16 cellular contexts compared by ENCODE assay signal in the genomic region with DNA sequence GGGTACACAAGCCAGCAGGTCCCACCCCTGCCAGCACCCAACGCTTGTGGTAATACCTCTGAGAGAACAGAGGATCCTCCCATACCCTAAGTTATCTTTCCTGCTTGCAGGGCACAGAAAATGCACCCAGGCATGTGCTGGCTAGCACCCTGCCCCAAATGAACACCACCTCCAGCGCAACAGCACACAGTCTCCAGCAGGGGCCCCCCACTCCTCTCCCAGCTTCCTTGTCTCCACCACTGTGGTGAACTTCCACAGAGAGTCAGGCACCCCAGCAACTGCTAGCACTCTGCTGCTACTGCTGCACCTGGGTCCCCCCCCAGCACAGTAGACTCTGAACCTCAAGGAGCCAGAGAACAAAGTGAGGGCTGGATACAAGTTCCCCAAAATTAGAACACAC.
DNase-seq lines count a peak whose midpoint lies in the region; ATAC-seq and TF ChIP-seq lines count a peak whose summit lies in the region.
"Had no signal": no experiment of that assay in that cellular context is flagged by ENCODE, and none has a peak within 500 bp of the region (broad histone marks: within the 10 kb centered on the region; RNA-seq: fewer than 3 reads in every experiment).

No MANE protein-coding gene starts in this region.

- H3F3A ChIP-seq in PC-3 (ENCODE audit: low read length, unreplicated experiment), result no peaks in the 10 kb centered on the region

- no peak overlapping the region for H3K4me2 ChIP-seq in mammary epithelial cell (ENCODE audit: insufficient read depth, low read depth, low read length)
- H3K4me2 ChIP-seq in PC-3 (ENCODE audit: low read length), result no peak overlapping the region
- no peak overlapping the region for H3K4me2 ChIP-seq in neuronal stem cell (ENCODE audit: insufficient read depth, low read length, poor library complexity, severe bottlenecking)
- H3K4me2 ChIP-seq: A549 had no signal

- H3K79me1 ChIP-seq in neuronal stem cell (ENCODE audit: low read depth, low read length), result peaks cover 4% of the 10 kb centered on the region

- DNase-seq in MCF 10A (ENCODE audit: unreplicated experiment), result peak; percentile 10
- no peak for DNase-seq in mammary epithelial cell
- DNase-seq in PC-3, result no peak
- peak; percentile 18 for DNase-seq in endothelial cell (ENCODE audit: low spot score)
- DNase-seq in neuronal stem cell (ENCODE audit: low spot score), result no peak
- DNase-seq in uterus, result no peak
- DNase-seq in COLO829 (ENCODE audit: low spot score), result no peak
- DNase-seq: C1 segment of cervical spinal cord, EL, NCI-H1436 treated with DMSO at 0.1 percent for 48 hours, NCI-H2029 treated with DMSO at 0.1 percent for 48 hours, NCI-H510A treated with DMSO at 0.1 percent for 48 hours, SIG-M5 had no signal

- H2BK120ac ChIP-seq in neuronal stem cell (ENCODE audit: low read depth, low read length), result no peak overlapping the region

- H3K36me3 Mint-ChIP-seq in MCF 10A (ENCODE audit: insufficient read depth, unreplicated experiment) (no peaks in the 10 kb centered on the region), endothelial cell (ENCODE audit: low read depth, unreplicated experiment) (peaks cover 6% of the 10 kb centered on the region)

- no peak overlapping the region for H2AK5ac ChIP-seq in neuronal stem cell (ENCODE audit: low read depth, low read length)

- CTCF ChIA-PET in MCF 10A (lab: Yijun Ruan, JAX), result interaction anchor here (0.7 kb wide), 1 partner anchor 186 kb away, joined by 3 read pairs; no protein-coding TSS in a partner anchor
- CTCF ChIA-PET in mammary epithelial cell (lab: Charles Lee; ENCODE audit: low non-redundant PET), result no interaction called here
- CTCF ChIA-PET in PC-3 (lab: Charles Lee), result no interaction called here

- H3K4me3 Mint-ChIP-seq in MCF 10A (ENCODE audit: unreplicated experiment), result no peak overlapping the region
- H3K4me3 Mint-ChIP-seq in endothelial cell (ENCODE audit: unreplicated experiment), result no peak overlapping the region

- H3K9ac ChIP-seq in mammary epithelial cell (ENCODE audit: insufficient read depth, low read length) (no peak overlapping the region), PC-3 (ENCODE audit: low read length) (no peak overlapping the region), neuronal stem cell (ENCODE audit: low read depth, low read length, poor library complexity) (no peak overlapping the region)

- no peaks in the 10 kb centered on the region for H3K27me3 ChIP-seq in mammary epithelial cell (ENCODE audit: insufficient read depth, low read length)
- H3K27me3 ChIP-seq in PC-3 (ENCODE audit: low read length), result no peaks in the 10 kb centered on the region
- no peaks in the 10 kb centered on the region for H3K27me3 ChIP-seq in neuronal stem cell (ENCODE audit: control insufficient read depth in 3 of 3, insufficient read depth in 3 of 3, low read depth in 1 of 3, low read length in 3 of 3)
- no peaks in the 10 kb centered on the region for H3K27me3 ChIP-seq in uterus

- H3K9me3 Mint-ChIP-seq in MCF 10A (ENCODE audit: unreplicated experiment), result peaks cover 18% of the 10 kb centered on the region
- H3K9me3 Mint-ChIP-seq in endothelial cell (ENCODE audit: unreplicated experiment), result peaks cover 7% of the 10 kb centered on the region

- H4K91ac ChIP-seq in neuronal stem cell (ENCODE audit: low read depth, low read length, poor library complexity), result no peak overlapping the region

- no peak overlapping the region for H2BK5ac ChIP-seq in neuronal stem cell (ENCODE audit: low read length)

- H3K79me2 ChIP-seq in mammary epithelial cell (ENCODE audit: insufficient read depth, low read length), result no peaks in the 10 kb centered on the region
- H3K79me2 ChIP-seq in PC-3 (ENCODE audit: low read length), result no peaks in the 10 kb centered on the region

- peak overlapping the region; percentile 71 for H3K14ac ChIP-seq in neuronal stem cell (ENCODE audit: low read length)

- H3K36me3 ChIP-seq in mammary epithelial cell (ENCODE audit: insufficient read depth, low read length) (no peaks in the 10 kb centered on the region), PC-3 (ENCODE audit: low read depth, low read length) (no peaks in the 10 kb centered on the region), neuronal stem cell (replicated peaks in 1 of 2; ENCODE audit: control insufficient read depth in 2 of 2, insufficient read depth in 2 of 2, low read length in 2 of 2) (no peaks in the 10 kb centered on the region), uterus (no peaks in the 10 kb centered on the region)
- H3K36me3 ChIP-seq: HAP-1 had no signal

- H3K4ac ChIP-seq in neuronal stem cell (ENCODE audit: low read length), result no peak overlapping the region

- no peak overlapping the region for H4K8ac ChIP-seq in neuronal stem cell (ENCODE audit: low read depth, low read length)

- peaks cover 23% of the 10 kb centered on the region for H3K9me3 ChIP-seq in mammary epithelial cell (replicated peaks; ENCODE audit: insufficient read depth, low read length)
- H3K9me3 ChIP-seq in PC-3 (ENCODE audit: low read length), result 0 out of 2 replicates have a peak, but pooled peaks cover 7% of the 10 kb centered on the region
- no peaks in the 10 kb centered on the region for H3K9me3 ChIP-seq in neuronal stem cell (replicated peaks in 1 of 2; ENCODE audit: control insufficient read depth in 2 of 2, insufficient read depth in 1 of 2, low read depth in 1 of 2, low read length in 2 of 2)
- H3K9me3 ChIP-seq in uterus, result no peaks in the 10 kb centered on the region
- H3K9me3 ChIP-seq: HAP-1 had no signal

- H3K4me1 ChIP-seq in mammary epithelial cell (ENCODE audit: insufficient read depth, low read length) (no peaks in the 10 kb centered on the region), PC-3 (ENCODE audit: insufficient read depth, low read length) (no peaks in the 10 kb centered on the region), neuronal stem cell (ENCODE audit: control insufficient read depth in 2 of 2, insufficient read depth in 1 of 2, low read depth in 1 of 2, low read length in 2 of 2) (no peaks in the 10 kb centered on the region), uterus (no peaks in the 10 kb centered on the region)
- H3K4me1 ChIP-seq: A549, HAP-1 had no signal

- H2BK12ac ChIP-seq in neuronal stem cell (ENCODE audit: low read length), result no peak overlapping the region

- POLR2A ChIA-PET in MCF 10A (lab: Yijun Ruan, JAX) (no interaction called here), PC-3 (lab: Charles Lee; ENCODE audit: unreplicated experiment) (no interaction called here)

- dilution Hi-C loops in mammary epithelial cell (cut with HindIII; ENCODE audit: low sequenced_read_pairs), result no loop called here

- no peaks in the 10 kb centered on the region for H3K4me1 Mint-ChIP-seq in MCF 10A (ENCODE audit: insufficient read depth, unreplicated experiment)
- no peaks in the 10 kb centered on the region for H3K4me1 Mint-ChIP-seq in endothelial cell (ENCODE audit: unreplicated experiment)

- TF ChIP-seq POLR2A in uterus (IDR thresholded peaks at IDR 0.05), result no peak

- H2AFZ ChIP-seq in mammary epithelial cell (ENCODE audit: low read depth, low read length) (no peak overlapping the region), PC-3 (ENCODE audit: low read length) (no peak overlapping the region), neuronal stem cell (ENCODE audit: low read length) (no peak overlapping the region)

- in situ Hi-C loops in mammary epithelial cell (cut with MboI; ENCODE audit: low sequenced_read_pairs in 2 of 2), result no loop called here

- 50% methylated on average over 2 of the region's 2 CpGs for WGBS in mammary epithelial cell (ENCODE audit: low coverage, missing lambda C conversion rate)
- no CpG with 5 or more reads among the region's 2 CpGs for WGBS in neuronal stem cell (ENCODE audit: extremely low coverage in 2 of 2, insufficient read length in 2 of 2, insufficient replicate concordance in 1 of 2), 2 donors

- intact Hi-C loops in MCF 10A (cut with micrococcal nuclease) (no loop called here), mammary epithelial cell (cut with micrococcal nuclease) (no loop called here), PC-3 (cut with micrococcal nuclease) (no loop called here), uterus (cut with DNase I; ENCODE audit: low total_unique reads) (no loop called here)

- no peaks in the 10 kb centered on the region for H4K20me1 ChIP-seq in mammary epithelial cell (ENCODE audit: insufficient read depth, low read length)
- no peaks in the 10 kb centered on the region for H4K20me1 ChIP-seq in PC-3 (ENCODE audit: low read length)

- H3K23ac ChIP-seq in neuronal stem cell (ENCODE audit: low read depth, low read length, poor library complexity), result peak overlapping the region; percentile 35

- H3K18ac ChIP-seq in neuronal stem cell (ENCODE audit: low read length), result no peak overlapping the region

- ATAC-seq in PC-3 (no peak), HG03439 (IDR thresholded peaks at IDR 0.05; ENCODE audit: unreplicated experiment) (no peak)
- ATAC-seq: A549 had no signal

- H3K27ac Mint-ChIP-seq in MCF 10A (ENCODE audit: low read depth, unreplicated experiment) (no peak overlapping the region), endothelial cell (ENCODE audit: unreplicated experiment) (no peak overlapping the region)

- TF ChIP-seq CTCF in MCF 10A (IDR thresholded peaks at IDR 0.05; ENCODE audit: unreplicated experiment) (no peak), mammary epithelial cell (conservative IDR thresholded peaks at IDR 0.05 in 1 of 2, IDR thresholded peaks at IDR 0.05 in 1 of 2; ENCODE audit: extremely low read depth in 1 of 2, insufficient read depth in 1 of 2, low read depth in 1 of 2, low read length in 2 of 2) (no peak), PC-3 (conservative IDR thresholded peaks at IDR 0.05; ENCODE audit: low read depth, low read length) (0 out of 2 replicates have a peak, but pooled peaks have one; percentile 20), endothelial cell (IDR thresholded peaks at IDR 0.05; ENCODE audit: unreplicated experiment) (peak; percentile 27), uterus (IDR thresholded peaks at IDR 0.05) (no peak)

- no peaks in the 10 kb centered on the region for H3K27me3 Mint-ChIP-seq in MCF 10A (ENCODE audit: insufficient read depth, unreplicated experiment)
- H3K27me3 Mint-ChIP-seq in endothelial cell (ENCODE audit: unreplicated experiment), result peaks cover 6% of the 10 kb centered on the region

- no TSS peak for BruUV-seq in MCF 10A (replicated peaks; lab: Mats Ljungman, UMichigan)
- BruUV-seq in mammary epithelial cell (replicated peaks; lab: Mats Ljungman, UMichigan), result no TSS peak
- BruUV-seq in PC-3 (replicated peaks; lab: Mats Ljungman, UMichigan), result no TSS peak

- H3K27ac ChIP-seq in mammary epithelial cell (ENCODE audit: insufficient read depth, low read depth, low read length), result no peak overlapping the region
- H3K27ac ChIP-seq in PC-3 (ENCODE audit: low read length), result no peak overlapping the region
- no peak overlapping the region for H3K27ac ChIP-seq in neuronal stem cell (replicated peaks; ENCODE audit: low read length)
- no peak overlapping the region for H3K27ac ChIP-seq in uterus
- H3K27ac ChIP-seq: A549 had no signal

- H3K4me3 ChIP-seq in mammary epithelial cell (replicated peaks in 1 of 3; ENCODE audit: insufficient read depth in 1 of 3, low read depth in 2 of 3, low read length in 3 of 3), result no peak overlapping the region
- no peak overlapping the region for H3K4me3 ChIP-seq in PC-3 (ENCODE audit: low read length)
- H3K4me3 ChIP-seq in neuronal stem cell (ENCODE audit: low read length in 2 of 2), result no peak overlapping the region
- no peak overlapping the region for H3K4me3 ChIP-seq in uterus
- H3K4me3 ChIP-seq: A549, HAP-1 had no signal

- no peak overlapping the region for H2BK15ac ChIP-seq in neuronal stem cell (ENCODE audit: low read length)

- H3K9me2 ChIP-seq in PC-3 (replicated peaks; ENCODE audit: low read length), result no peaks in the 10 kb centered on the region

Comparison
In these comparisons a context has a peak if more than half of its experiments do, and no peak if none do; other contexts are left out.
1. DNase-seq: peak in MCF 10A (single experiment) and endothelial cell (single experiment); none in mammary epithelial cell (single experiment), PC-3 (single experiment), neuronal stem cell (single experiment), uterus (0 of 2) and COLO829 (single experiment).
2. CTCF ChIP-seq: peak in PC-3 (single experiment) and endothelial cell (single experiment); none in MCF 10A (single experiment), mammary epithelial cell (0 of 2) and uterus (0 of 4).